In genomic region chr1:203582568-203582967, GRCh38 we compare ENCODE assay signal across 23 cellular contexts.
"Had no signal": no experiment of that assay in that cellular context is flagged by ENCODE, and none has a peak within 500 bp of the region (broad histone marks: within the 10 kb centered on the region; RNA-seq: fewer than 3 reads in every experiment).

No MANE protein-coding gene starts in this region.

- ATAC-seq: gastrocnemius medialis; lower lobe of right lung; psoas muscle; sciatic nerve; stimulated activated naive B cell treated with anti-CD40 and anti-IgM and Interleukin-4, amounts not matched to agents 10 μg/mL and 1 μg/mL and 100 μg/mL, for 72 hours; stimulated activated naive CD8-positive, alpha-beta T cell treated with anti-CD3 and anti-CD28 coated beads, Interleukin-15, amount 100 ng/mL, for 72 hours had no signal

- H3K27ac ChIP-seq: epithelial cell of prostate, esophagus muscularis mucosa, gastrocnemius medialis, heart right ventricle, lower lobe of right lung, neutrophil, psoas muscle, spleen, testis, transverse colon had no signal

- H3K4me3 ChIP-seq: esophagus muscularis mucosa, gastrocnemius medialis, heart right ventricle, lower lobe of right lung, psoas muscle, spleen, testis, transverse colon had no signal

- H3K36me3 Mint-ChIP-seq: memory B cell; naive B cell; stimulated activated naive B cell treated with anti-CD40 and anti-IgM and Interleukin-4, amounts not matched to agents 10 μg/mL and 1 μg/mL and 100 μg/mL, for 72 hours had no signal

- H3K4me1 Mint-ChIP-seq: naive B cell; stimulated activated naive B cell treated with anti-CD40 and anti-IgM and Interleukin-4, amounts not matched to agents 10 μg/mL and 1 μg/mL and 100 μg/mL, for 72 hours; stimulated activated naive CD8-positive, alpha-beta T cell treated with anti-CD3 and anti-CD28 coated beads, Interleukin-15, amount 100 ng/mL, for 72 hours had no signal

- H3K27me3 Mint-ChIP-seq: stimulated activated naive CD8-positive, alpha-beta T cell treated with anti-CD3 and anti-CD28 coated beads, Interleukin-15, amount 100 ng/mL, for 72 hours had no signal

- H3K36me3 ChIP-seq: esophagus muscularis mucosa, gastrocnemius medialis, heart right ventricle, lower lobe of right lung, neutrophil, spleen, transverse colon had no signal

- H3K27me3 ChIP-seq: esophagus muscularis mucosa, gastrocnemius medialis, heart right ventricle, neutrophil, spleen, testis, transverse colon had no signal

- H3K9me3 Mint-ChIP-seq: memory B cell; naive B cell; nephron; stimulated activated naive B cell treated with anti-CD40 and anti-IgM and Interleukin-4, amounts not matched to agents 10 μg/mL and 1 μg/mL and 100 μg/mL, for 72 hours; stimulated activated naive CD8-positive, alpha-beta T cell treated with anti-CD3 and anti-CD28 coated beads, Interleukin-15, amount 100 ng/mL, for 72 hours had no signal

- DNase-seq: effector memory CD4-positive, alpha-beta T cell; gastrocnemius medialis; heart right ventricle; hypothalamus; kidney glomerular epithelial cell; lower lobe of right lung; naive B cell; psoas muscle; retina; spleen; stimulated activated CD4-positive, alpha-beta T cell treated with anti-CD3 and anti-CD28 coated beads, Interleukin-15, amount 100 ng/mL, for 24 hours; stimulated activated CD4-positive, alpha-beta T cell treated with anti-CD3 and anti-CD28 coated beads, Interleukin-1b, Interleukin-23, amount 100 ng/mL, for 48 hours; stimulated activated CD4-positive, alpha-beta T cell treated with anti-CD3 and anti-CD28 coated beads, Interleukin-4, amount 100 ng/mL, for 24 hours; stimulated activated naive B cell treated with anti-CD40 and anti-IgM and Interleukin-4, amounts not matched to agents 10 μg/mL and 1 μg/mL and 100 μg/mL, for 72 hours; stimulated activated naive CD8-positive, alpha-beta T cell treated with anti-CD3 and anti-CD28 coated beads, Interleukin-15, amount 100 ng/mL, for 72 hours; testis; transverse colon had no signal

- H3K4me3 Mint-ChIP-seq: memory B cell; naive B cell; nephron; stimulated activated naive B cell treated with anti-CD40 and anti-IgM and Interleukin-4, amounts not matched to agents 10 μg/mL and 1 μg/mL and 100 μg/mL, for 72 hours; stimulated activated naive CD8-positive, alpha-beta T cell treated with anti-CD3 and anti-CD28 coated beads, Interleukin-15, amount 100 ng/mL, for 72 hours had no signal

- H3K27ac Mint-ChIP-seq: memory B cell; stimulated activated naive B cell treated with anti-CD40 and anti-IgM and Interleukin-4, amounts not matched to agents 10 μg/mL and 1 μg/mL and 100 μg/mL, for 72 hours had no signal

- H3K4me1 ChIP-seq: gastrocnemius medialis, lower lobe of right lung, psoas muscle, testis, transverse colon had no signal

- H3K9me3 ChIP-seq: esophagus muscularis mucosa, gastrocnemius medialis, heart right ventricle, lower lobe of right lung, neutrophil, psoas muscle, spleen, testis, transverse colon had no signal
